ENCODE assay signal across 8 cellular contexts in genomic region chr2:20135631-20136050, GRCh38.
DNase-seq lines count a peak whose midpoint lies in the region; ATAC-seq and TF ChIP-seq lines count a peak whose summit lies in the region.

No MANE protein-coding gene starts in this region.

- no peak overlapping the region for H2AK5ac ChIP-seq in trophoblast cell (ENCODE audit: low read length)

- no CpG with 5 or more reads among the region's 10 CpGs for WGBS in trophoblast cell (ENCODE audit: extremely low coverage, insufficient coverage, insufficient read length)

- no peak overlapping the region for H3K27ac ChIP-seq in trophoblast cell (ENCODE audit: low read depth, low read length)

- H4K91ac ChIP-seq in trophoblast cell (ENCODE audit: low read depth, low read length), result no peak overlapping the region

- H4K12ac ChIP-seq in trophoblast cell (ENCODE audit: low read depth, low read length), result no peak overlapping the region

- H3K9me3 ChIP-seq in trophoblast cell (ENCODE audit: insufficient read depth, low read depth, low read length), result no peaks in the 10 kb centered on the region

- H3K27ac Mint-ChIP-seq in activated CD8-positive, alpha-beta T cell treated with anti-CD3 and anti-CD28 coated beads for 36 hours, result no peak overlapping the region

- POLR2A ChIA-PET in activated CD8-positive, alpha-beta T cell treated with anti-CD3 and anti-CD28 coated beads for 36 hours (lab: Charles Lee), result no interaction called here

- peaks cover 18% of the 10 kb centered on the region for H3K79me1 ChIP-seq in trophoblast cell (ENCODE audit: low read length)

- TF ChIP-seq CTCF in GM13977 (IDR thresholded peaks at IDR 0.05; ENCODE audit: extremely low read depth, insufficient read depth, missing control alignments), result peak; percentile 94
- TF ChIP-seq CTCF in activated CD8-positive, alpha-beta T cell treated with anti-CD3 and anti-CD28 coated beads for 36 hours (IDR thresholded peaks at IDR 0.05), result peak; percentile 20

- H3K27me3 Mint-ChIP-seq in activated CD8-positive, alpha-beta T cell treated with anti-CD3 and anti-CD28 coated beads for 36 hours, result peaks cover 2% of the 10 kb centered on the region

- intact Hi-C loops in activated CD8-positive, alpha-beta T cell treated with anti-CD3 and anti-CD28 coated beads for 36 hours (cut with micrococcal nuclease), result no loop called here

- no peaks in the 10 kb centered on the region for H3K36me3 ChIP-seq in trophoblast cell (ENCODE audit: control insufficient read depth in 1 of 2, insufficient read depth in 2 of 2, low read length in 2 of 2)

- no peak overlapping the region for H2BK5ac ChIP-seq in trophoblast cell (ENCODE audit: low read depth, low read length, poor library complexity)

- H3K4me1 Mint-ChIP-seq in activated CD8-positive, alpha-beta T cell treated with anti-CD3 and anti-CD28 coated beads for 36 hours (ENCODE audit: low read depth), result no peaks in the 10 kb centered on the region

- H2BK120ac ChIP-seq in trophoblast cell (ENCODE audit: insufficient read depth, low read length, poor library complexity), result no peak overlapping the region

- H3K27me3 ChIP-seq in trophoblast cell (ENCODE audit: insufficient read depth, low read length), result no peaks in the 10 kb centered on the region

- H3K79me2 ChIP-seq in trophoblast cell (ENCODE audit: control insufficient read depth, insufficient read depth, low read length, poor library complexity), result peaks cover 6% of the 10 kb centered on the region

- H3K4me1 ChIP-seq in trophoblast cell (ENCODE audit: control insufficient read depth in 1 of 2, insufficient read depth in 2 of 2, low read length in 2 of 2), result peaks cover 21 to 23% of the 10 kb centered on the region in 2 experiments

- H3K4me3 Mint-ChIP-seq in activated CD8-positive, alpha-beta T cell treated with anti-CD3 and anti-CD28 coated beads for 36 hours, result no peak overlapping the region

- no peak overlapping the region for H3K23ac ChIP-seq in trophoblast cell (ENCODE audit: low read length)

- no peak overlapping the region for H3K9ac ChIP-seq in trophoblast cell (ENCODE audit: low read length)

- peak; percentile 77 for DNase-seq in AG08396 (ENCODE audit: low spot score)
- peak; percentile 80 for DNase-seq in GM13977 (ENCODE audit: low spot score)
- DNase-seq in NCI-H187 treated with DMSO at 0.1 percent for 48 hours (lab: John Stamatoyannopoulos, UW), result peak; percentile 30
- peak; percentile 53 for DNase-seq in activated CD8-positive, alpha-beta T cell treated with anti-CD3 and anti-CD28 coated beads for 36 hours
- peak; percentile 38 for DNase-seq in foreskin melanocyte
- peak; percentile 23 to 64 for DNase-seq in trophoblast cell
- no peak for DNase-seq in activated CD4-positive, CD25-positive, alpha-beta regulatory T cell treated with anti-CD3 and anti-CD28 coated beads, Interleukin-2, amount 50 U/mL, for 72 hours

- no peak overlapping the region for H3K4me3 ChIP-seq in trophoblast cell (ENCODE audit: low read depth, low read length)

- H3K14ac ChIP-seq in trophoblast cell (ENCODE audit: low read length), result no peak overlapping the region

- in situ Hi-C loops in GM13977 (cut with MboI; ENCODE audit: low pct_unique_long_range_greater_than_20kb, low sequenced_read_pairs, unreplicated experiment), result loop anchor here (25.0 kb wide), 1 partner anchor 502 kb away; no protein-coding TSS in a partner anchor

- H3K18ac ChIP-seq in trophoblast cell (ENCODE audit: low read length), result no peak overlapping the region

- H2BK12ac ChIP-seq in trophoblast cell (ENCODE audit: low read length), result no peak overlapping the region

- H4K8ac ChIP-seq in trophoblast cell (ENCODE audit: low read depth, low read length), result no peak overlapping the region

- peak; percentile 89 for ATAC-seq in HG02870 (IDR thresholded peaks at IDR 0.05; ENCODE audit: unreplicated experiment)
- ATAC-seq in activated CD8-positive, alpha-beta T cell treated with anti-CD3 and anti-CD28 coated beads for 36 hours, result peak; percentile 69

- H2AFZ ChIP-seq in trophoblast cell (ENCODE audit: insufficient read depth, low read length, poor library complexity), result no peak overlapping the region

- no peaks in the 10 kb centered on the region for H3K36me3 Mint-ChIP-seq in activated CD8-positive, alpha-beta T cell treated with anti-CD3 and anti-CD28 coated beads for 36 hours (ENCODE audit: low read depth)

- no peak overlapping the region for H3K4ac ChIP-seq in trophoblast cell (ENCODE audit: low read depth, low read length)

- no peaks in the 10 kb centered on the region for H3K9me3 Mint-ChIP-seq in activated CD8-positive, alpha-beta T cell treated with anti-CD3 and anti-CD28 coated beads for 36 hours

- no peak overlapping the region for H3K4me2 ChIP-seq in trophoblast cell (ENCODE audit: low read length)

- CTCF ChIA-PET in activated CD8-positive, alpha-beta T cell treated with anti-CD3 and anti-CD28 coated beads for 36 hours (lab: Charles Lee), result interaction anchor here (1.0 to 1.8 kb wide), 5 partner anchors 10 to 107 kb away, joined by 3 to 6 read pairs (median 5); partner anchors contain the start of gene SDC1
